23 cellular contexts compared by ENCODE assay signal in the genomic region with DNA sequence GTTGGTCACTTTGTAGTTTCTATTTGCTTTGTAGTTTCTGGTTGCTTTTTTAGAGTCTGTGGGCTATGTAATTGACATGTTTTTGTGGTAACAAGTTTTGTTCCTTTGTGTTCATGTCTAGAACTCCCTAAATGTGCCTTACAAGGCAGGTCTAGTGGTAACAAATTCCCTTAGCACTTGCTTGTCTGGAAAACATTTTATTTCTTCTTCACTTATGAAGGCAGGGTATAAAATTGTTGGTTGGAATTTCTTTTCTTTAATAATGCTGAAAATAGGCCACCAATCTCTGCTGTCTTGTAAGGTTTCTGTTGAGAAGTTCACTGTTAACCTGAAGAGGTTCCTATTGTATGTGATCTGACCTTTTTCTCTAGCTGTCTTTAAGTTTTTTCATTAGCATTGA.
"Had no signal": no experiment of that assay in that cellular context is flagged by ENCODE, and none has a peak within 500 bp of the region (broad histone marks: within the 10 kb centered on the region; RNA-seq: fewer than 3 reads in every experiment).

No MANE protein-coding gene starts in this region.

- H3K4me3 ChIP-seq: stomach, suprapubic skin, testis, thoracic aorta, thyroid gland, tibial artery, tibial nerve, transverse colon, upper lobe of left lung, upper lobe of right lung, uterus, vagina had no signal

- H3K36me3 ChIP-seq: stomach, suprapubic skin, thoracic aorta, thyroid gland, tibial artery, tibial nerve, transverse colon, upper lobe of left lung, upper lobe of right lung, uterus, vagina had no signal

- H3K27ac ChIP-seq: stomach, suprapubic skin, testis, thoracic aorta, thyroid gland, tibial artery, tibial nerve, transverse colon, upper lobe of left lung, upper lobe of right lung, uterus, vagina had no signal

- H3K9me3 ChIP-seq: testis, thyroid gland, upper lobe of right lung, vagina had no signal

- H3K4me1 ChIP-seq: stomach, suprapubic skin, testis, thyroid gland, tibial artery, tibial nerve, transverse colon, upper lobe of left lung, upper lobe of right lung, uterus, vagina had no signal

- DNase-seq: stimulated activated CD4-positive, alpha-beta T cell treated with anti-CD3 and anti-CD28 coated beads, Interleukin-2, amount 100 ng/mL, for 48 hours; stimulated activated CD4-positive, alpha-beta T cell treated with anti-CD3 and anti-CD28 coated beads, Interleukin-4, amount 100 ng/mL, for 1 hour; stimulated activated CD4-positive, alpha-beta T cell treated with anti-CD3 and anti-CD28 coated beads, Interleukin-4, amount 100 ng/mL, for 24 hours; stimulated activated CD4-positive, alpha-beta T cell treated with anti-CD3 and anti-CD28 coated beads, Interleukin-4, amount 100 ng/mL, for 4 hours; stimulated activated CD8-positive, alpha-beta memory T cell treated with anti-CD3 and anti-CD28 coated beads, Interleukin-4, amount 100 ng/mL, for 48 hours; stimulated activated naive B cell treated with anti-CD40 and anti-IgM and Interleukin-4, amounts not matched to agents 10 μg/mL and 1 μg/mL and 100 μg/mL, for 72 hours; stimulated activated naive CD4-positive, alpha-beta T cell treated with Interleukin-2 at 50 U/mL for 16 hours; stimulated activated naive CD8-positive, alpha-beta T cell treated with anti-CD3 and anti-CD28 coated beads, Interleukin-15, amount 100 ng/mL, for 72 hours; stimulated activated naive CD8-positive, alpha-beta T cell treated with anti-CD3 and anti-CD28 coated beads, Interleukin-15, Interleukin-2, amounts not matched to agents 100 U/mL and 50 U/mL, for 24 hours; stomach; substantia nigra; testis; thyroid gland; tibial artery; transverse colon; trophoblast cell; upper lobe of left lung; upper lobe of right lung; uterus had no signal
